ENCODE assay signal across 9 cellular contexts in the genomic region with DNA sequence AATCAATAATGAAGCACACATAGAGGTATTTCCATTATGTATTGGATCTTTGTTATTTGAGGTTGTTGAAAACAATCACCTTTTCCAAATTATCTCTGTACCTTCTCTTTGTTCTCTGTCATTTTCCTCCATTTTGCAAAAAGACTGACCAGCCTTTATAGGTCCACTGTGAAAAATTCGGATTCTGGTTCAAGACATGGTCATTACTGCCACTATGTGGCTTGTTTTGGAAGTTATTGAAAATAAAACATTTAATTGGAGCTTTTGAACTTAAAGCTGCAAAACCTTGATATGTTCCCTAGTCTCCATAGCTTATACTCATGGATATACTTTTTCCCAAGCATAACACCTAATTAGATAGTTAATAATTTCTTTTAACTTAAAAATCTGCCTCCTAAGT.
DNase-seq lines count a peak whose midpoint lies in the region; ATAC-seq and TF ChIP-seq lines count a peak whose summit lies in the region.
"Had no signal": no experiment of that assay in that cellular context is flagged by ENCODE, and none has a peak within 500 bp of the region (broad histone marks: within the 10 kb centered on the region; RNA-seq: fewer than 3 reads in every experiment).

No MANE protein-coding gene starts in this region.

- DNase-seq in AML-193 (lab: John Stamatoyannopoulos, UW), result peak; percentile 11 to 14
- DNase-seq in H9, result no peak
- DNase-seq in adrenal gland, result no peak
- DNase-seq in kidney tubule cell (ENCODE audit: low spot score), result peak; percentile 50
- DNase-seq in vagina (ENCODE audit: extremely low spot score in 2 of 2), result no peak
- DNase-seq in NK-92 treated with Interleukin-12 subunit alpha and Interleukin-12 subunit beta, amount 100 ng/mL, for 24 hours (lab: John Stamatoyannopoulos, UW), result no peak
- DNase-seq in WERI-Rb-1, result no peak
- DNase-seq: activated CD4-positive, alpha-beta T cell treated with anti-CD3 and anti-CD28 coated beads for 48 hours had no signal

- H3T11ph ChIP-seq in H9 (ENCODE audit: low read length), result no peak overlapping the region

- H3K79me1 ChIP-seq in H9 (ENCODE audit: insufficient read depth, low read depth, low read length, poor library complexity, severe bottlenecking), result no peaks in the 10 kb centered on the region

- no peak for TF ChIP-seq POLR2A in adrenal gland (IDR thresholded peaks at IDR 0.05)
- TF ChIP-seq POLR2A in vagina (IDR thresholded peaks at IDR 0.05), result no peak

- H3K36me3 ChIP-seq in adrenal gland (replicated peaks in 1 of 2) (no peaks in the 10 kb centered on the region), vagina (no peaks in the 10 kb centered on the region), WERI-Rb-1 (no peaks in the 10 kb centered on the region)

- H3K9ac ChIP-seq in H9 (ENCODE audit: extremely low read depth, insufficient read length, low read length), result no peak overlapping the region

- H3K18ac ChIP-seq in H9 (ENCODE audit: insufficient read length, low read depth, low read length), result no peak overlapping the region

- no peak overlapping the region for H3K56ac ChIP-seq in H9 (ENCODE audit: insufficient read length, low read depth, low read length)

- H2BK5ac ChIP-seq in H9 (ENCODE audit: insufficient read length, low read length), result no peak overlapping the region

- no peak overlapping the region for H3K27ac Mint-ChIP-seq in H9

- no peak overlapping the region for H2BK20ac ChIP-seq in H9 (ENCODE audit: low read depth, low read length, poor library complexity, severe bottlenecking)

- no peaks in the 10 kb centered on the region for H3K9me3 ChIP-seq in H9 (ENCODE audit: control insufficient read depth, low read depth, low read length)
- H3K9me3 ChIP-seq in adrenal gland (replicated peaks in 1 of 3), result no peaks in the 10 kb centered on the region
- no peaks in the 10 kb centered on the region for H3K9me3 ChIP-seq in vagina
- H3K9me3 ChIP-seq in WERI-Rb-1 (ENCODE audit: severe bottlenecking), result no peaks in the 10 kb centered on the region

- H3K4me2 ChIP-seq in H9 (ENCODE audit: insufficient read depth, insufficient read length, low read length), result no peak overlapping the region

- H4K5ac ChIP-seq in H9 (ENCODE audit: insufficient read length, low read depth, low read length), result no peak overlapping the region

- H3K36me3 Mint-ChIP-seq in H9 (ENCODE audit: insufficient read depth in 1 of 3, low read depth in 3 of 3), result no peaks in the 10 kb centered on the region

- H2BK15ac ChIP-seq in H9 (ENCODE audit: low read depth, low read length), result no peak overlapping the region

- H3K4me3 ChIP-seq in adrenal gland (no peak overlapping the region), vagina (no peak overlapping the region), WERI-Rb-1 (ENCODE audit: low read depth, low read length) (no peak overlapping the region)

- H3K23me2 ChIP-seq in H9 (ENCODE audit: insufficient read length, low read depth, low read length, poor library complexity, severe bottlenecking), result no peaks in the 10 kb centered on the region

- no peaks in the 10 kb centered on the region for H3K27me3 ChIP-seq in H9 (ENCODE audit: insufficient read depth, low read length)
- H3K27me3 ChIP-seq in adrenal gland, result no peaks in the 10 kb centered on the region
- H3K27me3 ChIP-seq in vagina, result no peaks in the 10 kb centered on the region
- no peaks in the 10 kb centered on the region for H3K27me3 ChIP-seq in WERI-Rb-1 (ENCODE audit: insufficient read depth, low read depth, severe bottlenecking)

- H3K79me2 ChIP-seq in H9 (ENCODE audit: insufficient read depth, low read length), result no peaks in the 10 kb centered on the region

- H4K91ac ChIP-seq in H9 (ENCODE audit: insufficient read length, low read depth, low read length), result no peak overlapping the region

- TF ChIP-seq CTCF in H9 (conservative IDR thresholded peaks at IDR 0.05) (peak; percentile 59), adrenal gland (IDR thresholded peaks at IDR 0.05) (peak; percentile 29 to 67 (median 57)), vagina (IDR thresholded peaks at IDR 0.05) (no peak), WERI-Rb-1 (IDR thresholded peaks at IDR 0.05; ENCODE audit: low read depth, low read length) (no peak)

- H3K14ac ChIP-seq in H9 (ENCODE audit: insufficient read depth, low read length), result no peak overlapping the region

- ATAC-seq in GM21381 (IDR thresholded peaks at IDR 0.05; ENCODE audit: unreplicated experiment), result no peak

- no peak overlapping the region for H2BK12ac ChIP-seq in H9 (ENCODE audit: insufficient read length, low read depth, low read length)

- H3K9me3 Mint-ChIP-seq in H9, result no peaks in the 10 kb centered on the region

- H3K4me1 Mint-ChIP-seq in H9, result peaks cover 8 to 14% of the 10 kb centered on the region in 2 experiments

- no peak overlapping the region for H3K4ac ChIP-seq in H9 (ENCODE audit: low read depth, low read length)

- H4K20me1 ChIP-seq in H9 (ENCODE audit: control insufficient read depth, insufficient read depth, insufficient read length), result no peaks in the 10 kb centered on the region

- H2AFZ ChIP-seq in H9 (ENCODE audit: low read length), result no peak overlapping the region

- H2BK120ac ChIP-seq in H9 (ENCODE audit: low read depth, low read length, poor library complexity, severe bottlenecking), result no peak overlapping the region

- H3K27ac ChIP-seq in H9 (ENCODE audit: insufficient read length, low read depth, low read length), result no peak overlapping the region
- H3K27ac ChIP-seq in adrenal gland, result no peak overlapping the region
- no peak overlapping the region for H3K27ac ChIP-seq in vagina
- no peak overlapping the region for H3K27ac ChIP-seq in WERI-Rb-1

- WGBS in H9 (ENCODE audit: extremely low coverage, insufficient read length, low lambda C conversion rate), result no CpG with 5 or more reads among the region's 1 CpG
- 19 to 38% (median 33%) methylated on average over 1 of the region's 1 CpG for WGBS in adrenal gland, 4 donors

- no peak overlapping the region for H3K4me3 Mint-ChIP-seq in H9

- no peak overlapping the region for H4K8ac ChIP-seq in H9 (replicated peaks; ENCODE audit: insufficient read length, low read depth, low read length)

- H2AK5ac ChIP-seq in H9 (ENCODE audit: insufficient read length, low read length), result no peak overlapping the region

- intact Hi-C loops in adrenal gland (cut with DNase I) (loop anchor here in 1 of 2 donors (10.0 kb wide), 1 partner anchor 175 kb away; no protein-coding TSS in a partner anchor), vagina (cut with DNase I) (no loop called here)

- H3K4me1 ChIP-seq in H9 (ENCODE audit: insufficient read depth, low read length) (peaks cover 3% of the 10 kb centered on the region; the same call in 1 of the 2 replicates), adrenal gland (replicated peaks in 1 of 2) (no peaks in the 10 kb centered on the region), vagina (no peaks in the 10 kb centered on the region)

- H3K23ac ChIP-seq in H9 (ENCODE audit: insufficient read length, low read depth, low read length), result no peak overlapping the region

- H3K27me3 Mint-ChIP-seq in H9 (ENCODE audit: low read depth), result no peaks in the 10 kb centered on the region

Comparison
In these comparisons a context has a peak if more than half of its experiments do, and no peak if none do; other contexts are left out.
1. DNase-seq: peak in AML-193 (2 of 2) and kidney tubule cell (single experiment); none in H9 (single experiment), adrenal gland (0 of 7), vagina (0 of 2), NK-92 treated with Interleukin-12 subunit alpha and Interleukin-12 subunit beta, amount 100 ng/mL, for 24 hours (single experiment) and WERI-Rb-1 (single experiment).
2. CTCF ChIP-seq: peak in H9 (single experiment) and adrenal gland (6 of 6); none in vagina (0 of 3) and WERI-Rb-1 (single experiment).